Comparison of ENCODE assay signal across 17 cellular contexts in genomic region chr14:94045101-94045500, GRCh38. TPM values are rescaled to one million over a fixed set of nuclear protein-coding genes. Genes with fewer than 3 reads are reported as not detected.
"Had no signal": no experiment of that assay in that cellular context is flagged by ENCODE, and none has a peak within 500 bp of the region (broad histone marks: within the 10 kb centered on the region; RNA-seq: fewer than 3 reads in every experiment).

No MANE protein-coding gene starts in this region.

- H3K9me3 ChIP-seq: body of pancreas, right atrium auricular region, upper lobe of left lung had no signal

- DNase-seq: activated naive CD4-positive, alpha-beta T cell treated with Interleukin-2 at 50 U/mL for 16 hours; amniotic stem cell; central memory CD4-positive, alpha-beta T cell; cortex of kidney; effector CD4-positive, alpha-beta T cell; foreskin keratinocyte; kidney glomerular epithelial cell; mesenchymal stem cell; occipital lobe; stimulated activated naive CD8-positive, alpha-beta T cell treated with anti-CD3 and anti-CD28 coated beads, Interleukin-15, amount 100 ng/mL, for 72 hours had no signal

- H3K4me3 ChIP-seq: body of pancreas, right atrium auricular region, smooth muscle cell, upper lobe of left lung had no signal

- ATAC-seq: body of pancreas; foreskin keratinocyte; stimulated activated naive CD8-positive, alpha-beta T cell treated with anti-CD3 and anti-CD28 coated beads, Interleukin-15, amount 100 ng/mL, for 72 hours had no signal

- H3K27me3 ChIP-seq: body of pancreas, foreskin keratinocyte, right atrium auricular region, upper lobe of left lung had no signal

- H3K27ac ChIP-seq: body of pancreas, foreskin keratinocyte, right atrium auricular region, upper lobe of left lung had no signal

- H3K4me1 ChIP-seq: body of pancreas, foreskin keratinocyte had no signal

RNA-seq across cellular contexts. Expression of gene CCDC197, which starts 48.0 kb away (rescaled TPM):
- total RNA-seq: body of pancreas, foreskin keratinocyte, liver, occipital lobe, progenitor cell of endocrine pancreas, right atrium auricular region, smooth muscle cell, temporal lobe, upper lobe of left lung had no signal
